Comparison of ENCODE assay signal across 9 cellular contexts in the genomic region with DNA sequence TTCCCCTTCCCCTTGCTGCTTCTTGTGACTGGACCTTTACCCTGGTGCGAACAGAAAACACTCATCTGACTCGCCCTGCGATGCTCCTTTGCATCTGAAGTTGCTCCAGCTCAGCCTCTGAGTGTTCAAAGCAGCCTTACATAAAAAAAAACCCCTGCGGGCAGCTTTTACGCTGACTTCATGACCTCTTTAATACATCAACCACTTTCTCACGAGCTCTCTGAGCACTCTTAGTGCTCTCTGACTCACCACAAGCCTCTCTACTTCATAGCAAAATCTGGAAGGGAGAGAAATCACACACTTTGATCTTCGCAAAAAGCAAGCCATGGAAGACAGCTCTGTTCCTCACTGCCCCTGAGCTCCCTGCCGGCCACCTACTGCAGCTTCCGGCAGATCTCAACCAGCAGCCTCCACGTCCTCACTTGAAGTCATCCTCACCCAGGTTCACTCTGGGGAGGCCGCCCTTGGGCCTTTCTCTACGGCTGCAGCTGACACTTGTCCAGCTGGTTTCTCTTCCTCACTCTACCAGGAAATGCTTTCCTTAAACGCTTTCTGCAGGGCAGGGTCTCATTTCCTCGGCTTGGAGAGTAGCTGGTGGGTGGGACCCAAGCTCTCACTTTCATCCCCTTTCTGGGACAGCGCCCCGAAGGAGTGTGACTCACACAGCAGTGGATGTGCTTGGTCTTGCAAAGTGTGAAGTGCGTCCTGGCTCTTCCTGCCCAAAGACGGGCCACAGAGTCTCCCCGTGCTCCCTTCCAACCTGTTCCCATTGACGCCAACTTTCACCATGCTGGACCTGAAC. TPM values are rescaled to one million over a fixed set of nuclear protein-coding genes. Genes with fewer than 3 reads are reported as not detected.
A peak's percentile ranks its signal among the peaks of the same experiment; 100 is the strongest.
DNase-seq lines count a peak whose midpoint lies in the region; ATAC-seq and TF ChIP-seq lines count a peak whose summit lies in the region.
"Had no signal": no experiment of that assay in that cellular context is flagged by ENCODE, and none has a peak within 500 bp of the region (broad histone marks: within the 10 kb centered on the region; RNA-seq: fewer than 3 reads in every experiment).

No MANE protein-coding gene starts in this region.

- DNase-seq in activated CD4-positive, alpha-beta T cell treated with anti-CD3 and anti-CD28 coated beads for 36 hours: peak; percentile 76
- no peak for DNase-seq in activated CD4-positive, alpha-beta T cell treated with anti-CD3 and anti-CD28 coated beads for 1 hour
- DNase-seq in activated CD8-positive, alpha-beta T cell treated with anti-CD3 and anti-CD28 coated beads, Interleukin-2, amount 10 ng/mL, durations not matched to agents 7 days and 5 days: peak; percentile 52
- DNase-seq in foreskin keratinocyte (peak; percentile 93 to 98), NCI-H187 (lab: John Stamatoyannopoulos, UW) (no peak)
- DNase-seq in stimulated activated CD4-positive, alpha-beta T cell treated with anti-CD3 and anti-CD28 coated beads, Interleukin-4, amount 100 ng/mL, for 24 hours: peak; percentile 68

- no peaks in the 10 kb centered on the region for H3K36me3 Mint-ChIP-seq in activated CD4-positive, alpha-beta T cell treated with anti-CD3 and anti-CD28 coated beads for 36 hours (ENCODE audit: low read depth)
- H3K36me3 Mint-ChIP-seq in activated CD8-positive, alpha-beta T cell treated with anti-CD3 and anti-CD28 coated beads, Interleukin-2, amount 10 ng/mL, durations not matched to agents 7 days and 5 days (ENCODE audit: low read depth): no peaks in the 10 kb centered on the region

- no peak overlapping the region for H3K9ac ChIP-seq in HUES48 (ENCODE audit: low read depth, low read length)

- no peaks in the 10 kb centered on the region for H3K9me3 Mint-ChIP-seq in activated CD4-positive, alpha-beta T cell treated with anti-CD3 and anti-CD28 coated beads for 36 hours (ENCODE audit: low read depth)
- no peaks in the 10 kb centered on the region for H3K9me3 Mint-ChIP-seq in activated CD8-positive, alpha-beta T cell treated with anti-CD3 and anti-CD28 coated beads, Interleukin-2, amount 10 ng/mL, durations not matched to agents 7 days and 5 days (ENCODE audit: insufficient read depth)

- H3K36me3 ChIP-seq in HUES48 (ENCODE audit: control insufficient read depth, insufficient read depth, low read length): no peaks in the 10 kb centered on the region

- POLR2A ChIA-PET in activated CD4-positive, alpha-beta T cell treated with anti-CD3 and anti-CD28 coated beads for 36 hours (lab: Charles Lee): interaction anchor here (0.7 to 2.2 kb wide), 12 partner anchors 9 to 226 kb away, joined by 3 to 20 read pairs (median 4); a partner anchor contains a TSS
- POLR2A ChIA-PET in activated CD8-positive, alpha-beta T cell treated with anti-CD3 and anti-CD28 coated beads, Interleukin-2, amount 10 ng/mL, durations not matched to agents 7 days and 5 days (lab: Charles Lee): interaction anchor here (0.6 to 2.9 kb wide), 11 partner anchors 13 to 77 kb away, joined by 3 to 25 read pairs (median 5); a partner anchor contains a TSS

- ATAC-seq in activated CD4-positive, alpha-beta T cell treated with anti-CD3 and anti-CD28 coated beads for 36 hours: peak; percentile 77
- peak; percentile 59 for ATAC-seq in activated CD8-positive, alpha-beta T cell treated with anti-CD3 and anti-CD28 coated beads, Interleukin-2, amount 10 ng/mL, durations not matched to agents 7 days and 5 days
- peak; percentile 74 for ATAC-seq in foreskin keratinocyte
- ATAC-seq in HG02840 (IDR thresholded peaks at IDR 0.05; ENCODE audit: low FRiP score, unreplicated experiment): no peak

- H3K27ac Mint-ChIP-seq in activated CD4-positive, alpha-beta T cell treated with anti-CD3 and anti-CD28 coated beads for 36 hours: peak overlapping the region; percentile 87
- H3K27ac Mint-ChIP-seq in activated CD8-positive, alpha-beta T cell treated with anti-CD3 and anti-CD28 coated beads, Interleukin-2, amount 10 ng/mL, durations not matched to agents 7 days and 5 days: peak overlapping the region; percentile 93

- no peaks in the 10 kb centered on the region for H3K9me3 ChIP-seq in HUES48 (ENCODE audit: control insufficient read depth, insufficient read depth, low read length)

- H3K4me1 Mint-ChIP-seq in activated CD4-positive, alpha-beta T cell treated with anti-CD3 and anti-CD28 coated beads for 36 hours: peaks cover 42% of the 10 kb centered on the region
- H3K4me1 Mint-ChIP-seq in activated CD8-positive, alpha-beta T cell treated with anti-CD3 and anti-CD28 coated beads, Interleukin-2, amount 10 ng/mL, durations not matched to agents 7 days and 5 days (ENCODE audit: low read depth): peaks cover 69% of the 10 kb centered on the region

- CTCF ChIA-PET in activated CD4-positive, alpha-beta T cell treated with anti-CD3 and anti-CD28 coated beads for 36 hours (lab: Charles Lee): interaction anchor here (0.6 to 13.1 kb wide), 36 partner anchors 10 to 275 kb away, joined by 3 to 195 read pairs (median 7); a partner anchor contains a TSS
- CTCF ChIA-PET in activated CD8-positive, alpha-beta T cell treated with anti-CD3 and anti-CD28 coated beads, Interleukin-2, amount 10 ng/mL, durations not matched to agents 7 days and 5 days (lab: Charles Lee): interaction anchor here (0.8 to 8.3 kb wide), 32 partner anchors 9 to 317 kb away, joined by 3 to 270 read pairs (median 20); a partner anchor contains a TSS

- intact Hi-C loops in activated CD4-positive, alpha-beta T cell treated with anti-CD3 and anti-CD28 coated beads for 36 hours (cut with DNase I, micrococcal nuclease): loop anchor here (1.0 to 10.0 kb wide), 13 partner anchors 10 to 275 kb away; a partner anchor contains a TSS

- no peak for TF ChIP-seq CTCF in foreskin keratinocyte (conservative IDR thresholded peaks at IDR 0.05)

- no peaks in the 10 kb centered on the region for H3K4me1 ChIP-seq in HUES48 (ENCODE audit: control insufficient read depth, insufficient read depth, low read length)
- peaks cover 21% of the 10 kb centered on the region for H3K4me1 ChIP-seq in foreskin keratinocyte

- peak overlapping the region; percentile 38 for H3K4me3 Mint-ChIP-seq in activated CD4-positive, alpha-beta T cell treated with anti-CD3 and anti-CD28 coated beads for 36 hours
- H3K4me3 Mint-ChIP-seq in activated CD8-positive, alpha-beta T cell treated with anti-CD3 and anti-CD28 coated beads, Interleukin-2, amount 10 ng/mL, durations not matched to agents 7 days and 5 days: peak overlapping the region; percentile 43

- H3K27me3 ChIP-seq in HUES48 (ENCODE audit: control insufficient read depth, insufficient read depth, low read length) (peaks cover 20% of the 10 kb centered on the region), foreskin keratinocyte (peaks cover 21% of the 10 kb centered on the region)

- peaks cover 1% of the 10 kb centered on the region for H3K27me3 Mint-ChIP-seq in activated CD4-positive, alpha-beta T cell treated with anti-CD3 and anti-CD28 coated beads for 36 hours
- peaks cover 3% of the 10 kb centered on the region for H3K27me3 Mint-ChIP-seq in activated CD8-positive, alpha-beta T cell treated with anti-CD3 and anti-CD28 coated beads, Interleukin-2, amount 10 ng/mL, durations not matched to agents 7 days and 5 days (ENCODE audit: low read depth)

- H3K4me3 ChIP-seq in HUES48 (ENCODE audit: low read depth, low read length): no peak overlapping the region

- H3K27ac ChIP-seq in HUES48 (ENCODE audit: low read depth, low read length) (peak overlapping the region; percentile 40), foreskin keratinocyte (peak overlapping the region; percentile 89)

RNA-seq across cellular contexts. Expression of a gene that starts 5.3 kb away (rescaled TPM):
- under 1 TPM in 1 of 2 experiments, not detected in 1; 0.14 TPM for total RNA-seq in activated CD4-positive, alpha-beta T cell treated with anti-CD3 and anti-CD28 coated beads for 36 hours
- total RNA-seq in activated CD8-positive, alpha-beta T cell treated with anti-CD3 and anti-CD28 coated beads, Interleukin-2, amount 10 ng/mL, durations not matched to agents 7 days and 5 days: 1 to 10 TPM; 2.0 to 2.1 TPM
- total RNA-seq in foreskin keratinocyte: not detected in 2 replicates
- polyA plus RNA-seq in foreskin keratinocyte: not detected in 2 replicates
- total RNA-seq: dermis microvascular lymphatic vessel endothelial cell had no signal

RNA-seq across cellular contexts. Expression of a gene that starts 10.9 kb away (rescaled TPM):
- total RNA-seq in activated CD4-positive, alpha-beta T cell treated with anti-CD3 and anti-CD28 coated beads for 36 hours: not detected
- not detected for total RNA-seq in activated CD8-positive, alpha-beta T cell treated with anti-CD3 and anti-CD28 coated beads, Interleukin-2, amount 10 ng/mL, durations not matched to agents 7 days and 5 days
- total RNA-seq in foreskin keratinocyte: not detected in 2 replicates
- polyA plus RNA-seq in foreskin keratinocyte: not detected in 2 replicates
- total RNA-seq: dermis microvascular lymphatic vessel endothelial cell had no signal

RNA-seq across cellular contexts. Expression of a gene that starts 19.8 kb away (rescaled TPM):
- total RNA-seq in activated CD4-positive, alpha-beta T cell treated with anti-CD3 and anti-CD28 coated beads for 36 hours: 1 to 10 TPM; 3.4 to 4.9 TPM
- total RNA-seq in activated CD8-positive, alpha-beta T cell treated with anti-CD3 and anti-CD28 coated beads, Interleukin-2, amount 10 ng/mL, durations not matched to agents 7 days and 5 days: 1 to 10 TPM; 3.2 to 3.5 TPM
- total RNA-seq in foreskin keratinocyte: 6.0 and 9.7 TPM in 2 replicates
- polyA plus RNA-seq in foreskin keratinocyte: 11.8 and 12.3 TPM in 2 replicates

RNA-seq across cellular contexts. Expression of a gene that starts 31.8 kb away (rescaled TPM):
- 10 to 100 TPM; 43.8 to 62.0 TPM for total RNA-seq in activated CD4-positive, alpha-beta T cell treated with anti-CD3 and anti-CD28 coated beads for 36 hours
- 100 to 1,000 TPM; 112 to 117 TPM for total RNA-seq in activated CD8-positive, alpha-beta T cell treated with anti-CD3 and anti-CD28 coated beads, Interleukin-2, amount 10 ng/mL, durations not matched to agents 7 days and 5 days
- total RNA-seq in foreskin keratinocyte: 19.6 and 22.1 TPM in 2 replicates
- 20.2 and 22.1 TPM in 2 replicates for polyA plus RNA-seq in foreskin keratinocyte

RNA-seq across cellular contexts. Expression of a gene that starts 36.9 kb away (rescaled TPM):
- 100 to 1,000 TPM; 110 to 141 TPM for total RNA-seq in activated CD4-positive, alpha-beta T cell treated with anti-CD3 and anti-CD28 coated beads for 36 hours
- total RNA-seq in activated CD8-positive, alpha-beta T cell treated with anti-CD3 and anti-CD28 coated beads, Interleukin-2, amount 10 ng/mL, durations not matched to agents 7 days and 5 days: 100 to 1,000 TPM; 206 to 213 TPM
- 49.4 and 58.1 TPM in 2 replicates for total RNA-seq in foreskin keratinocyte
- 44.7 and 50.5 TPM in 2 replicates for polyA plus RNA-seq in foreskin keratinocyte

Comparison
In these comparisons a context has a peak if more than half of its experiments do, and no peak if none do; other contexts are left out.
1. DNase-seq: peak in activated CD4-positive, alpha-beta T cell treated with anti-CD3 and anti-CD28 coated beads for 36 hours (single experiment), activated CD8-positive, alpha-beta T cell treated with anti-CD3 and anti-CD28 coated beads, Interleukin-2, amount 10 ng/mL, durations not matched to agents 7 days and 5 days (single experiment), foreskin keratinocyte (2 of 2) and stimulated activated CD4-positive, alpha-beta T cell treated with anti-CD3 and anti-CD28 coated beads, Interleukin-4, amount 100 ng/mL, for 24 hours (single experiment); none in activated CD4-positive, alpha-beta T cell treated with anti-CD3 and anti-CD28 coated beads for 1 hour (single experiment) and NCI-H187 (0 of 2).